Comparison of ENCODE assay signal across 9 cellular contexts in genomic region chr16:74650966-74651567, GRCh38. TPM values are rescaled to one million over a fixed set of nuclear protein-coding genes. Genes with fewer than 3 reads are reported as not detected.
DNase-seq lines count a peak whose midpoint lies in the region; TF ChIP-seq lines count a peak whose summit lies in the region.
"Had no signal": no experiment of that assay in that cellular context is flagged by ENCODE, and none has a peak within 500 bp of the region (broad histone marks: within the 10 kb centered on the region; RNA-seq: fewer than 3 reads in every experiment).

No MANE protein-coding gene starts in this region.

- no peaks in the 10 kb centered on the region for H3K9me3 ChIP-seq in neural progenitor cell (ENCODE audit: low read depth)

- peaks cover 68% of the 10 kb centered on the region for H3K79me2 ChIP-seq in neural progenitor cell (ENCODE audit: low read depth)

- H3K27ac ChIP-seq in neural progenitor cell: no peak overlapping the region

- H4K20me1 ChIP-seq in neural progenitor cell (ENCODE audit: low read depth): peaks cover 45% of the 10 kb centered on the region

- no peaks in the 10 kb centered on the region for H3K4me1 Mint-ChIP-seq in neural progenitor cell

- H3K4me2 ChIP-seq in neural progenitor cell: no peak overlapping the region

- no peak overlapping the region for H2AFZ ChIP-seq in neural progenitor cell (replicated peaks)

- no peak overlapping the region for H3K4me3 ChIP-seq in NB4 (ENCODE audit: low read depth, low read length)
- no peak overlapping the region for H3K4me3 ChIP-seq in choroid plexus epithelial cell (ENCODE audit: low read depth, low read length)
- no peak overlapping the region for H3K4me3 ChIP-seq in neural progenitor cell

- DNase-seq in DMS 273 (lab: John Stamatoyannopoulos, UW; ENCODE audit: unreplicated experiment) (peak; percentile 34), DMS 273 treated with DMSO at 0.1 percent for 48 hours (lab: John Stamatoyannopoulos, UW) (no peak), NB4 (ENCODE audit: low read depth) (peak; percentile 39), choroid plexus epithelial cell (ENCODE audit: low read depth) (peak; percentile 38), neural progenitor cell (ENCODE audit: low spot score) (peak; percentile 9), midbrain (lab: John Stamatoyannopoulos, UW) (no peak), medulla oblongata (ENCODE audit: extremely low spot score) (no peak), DMS153 treated with DMSO at 0.1 percent for 48 hours (lab: John Stamatoyannopoulos, UW; ENCODE audit: unreplicated experiment) (no peak)
- DNase-seq: 8988T had no signal

- H3K36me3 Mint-ChIP-seq in neural progenitor cell: peaks cover 9% of the 10 kb centered on the region

- H3K9ac ChIP-seq in neural progenitor cell: no peak overlapping the region

- H3F3A ChIP-seq in neural progenitor cell (ENCODE audit: low read depth): peaks cover 23% of the 10 kb centered on the region

- peaks cover 17% of the 10 kb centered on the region for H3K36me3 ChIP-seq in neural progenitor cell

- H3K27me3 ChIP-seq in neural progenitor cell: no peaks in the 10 kb centered on the region

- TF ChIP-seq CTCF in NB4 (IDR thresholded peaks at IDR 0.05; ENCODE audit: low read depth, low read length) (peak; percentile 30), choroid plexus epithelial cell (conservative IDR thresholded peaks at IDR 0.05; ENCODE audit: low read depth, low read length) (peak; percentile 56), neural progenitor cell (IDR thresholded peaks at IDR 0.05) (peak; percentile 65)

- peaks cover 2% of the 10 kb centered on the region for H3K27me3 Mint-ChIP-seq in neural progenitor cell (ENCODE audit: insufficient read depth, low read depth)

- no peak overlapping the region for H3K27ac Mint-ChIP-seq in neural progenitor cell

- no peak overlapping the region for H3K4me3 Mint-ChIP-seq in neural progenitor cell

- no peaks in the 10 kb centered on the region for H3K9me3 Mint-ChIP-seq in neural progenitor cell

- H3K4me1 ChIP-seq in neural progenitor cell: peaks cover 9% of the 10 kb centered on the region

- TF ChIP-seq POLR2A in NB4 (IDR thresholded peaks at IDR 0.05; ENCODE audit: extremely low read depth, insufficient read length): no peak

RNA-seq across cellular contexts. Expression of gene RFWD3, which starts 15.6 kb away (rescaled TPM):
- 55.7 and 61.5 TPM in 2 replicates for total RNA-seq in neural progenitor cell (ENCODE audit: low replicate concordance)

RNA-seq across cellular contexts. Expression of gene GLG1, which starts 44.2 kb away (rescaled TPM):
- total RNA-seq in neural progenitor cell (ENCODE audit: low replicate concordance): 117 and 138 TPM in 2 replicates

RNA-seq across cellular contexts. Expression of gene MLKL, which starts 49.6 kb away (rescaled TPM):
- 0.04 and 0.31 TPM in 2 replicates for total RNA-seq in neural progenitor cell (ENCODE audit: low replicate concordance)

Comparison
In these comparisons a context has a peak if more than half of its experiments do, and no peak if none do; other contexts are left out.
1. DNase-seq: peak in DMS 273 (single experiment), NB4 (single experiment), choroid plexus epithelial cell (single experiment) and neural progenitor cell (single experiment); none in DMS 273 treated with DMSO at 0.1 percent for 48 hours (single experiment), midbrain (single experiment), medulla oblongata (single experiment) and DMS153 treated with DMSO at 0.1 percent for 48 hours (single experiment).
2. Peak in every context shown above with its lines, with median percentiles within 50 percentile points of each other: CTCF ChIP-seq.